Comparison of ENCODE assay signal across 30 cellular contexts in genomic region chr1:110474444-110474843, GRCh38. TPM values are rescaled to one million over a fixed set of nuclear protein-coding genes. Genes with fewer than 3 reads are reported as not detected.
"Had no signal": no experiment of that assay in that cellular context is flagged by ENCODE, and none has a peak within 500 bp of the region (broad histone marks: within the 10 kb centered on the region; RNA-seq: fewer than 3 reads in every experiment).

No MANE protein-coding gene starts in this region.

- H3K27me3 ChIP-seq: stomach, testis, thyroid gland, tibial nerve, transverse colon, upper lobe of left lung, upper lobe of right lung, uterus, vagina had no signal

- H3K4me1 ChIP-seq: thyroid gland, tibial artery, tibial nerve, uterus had no signal

- H3K4me3 ChIP-seq: stomach, suprapubic skin, testis, thoracic aorta, thyroid gland, tibial artery, tibial nerve, transverse colon, upper lobe of left lung, upper lobe of right lung, uterus, vagina had no signal

- H3K27ac ChIP-seq: stomach, suprapubic skin, testis, thoracic aorta, thyroid gland, tibial artery, tibial nerve, transverse colon, upper lobe of left lung, upper lobe of right lung, uterus, vagina had no signal

- H3K36me3 ChIP-seq: stomach, suprapubic skin, thoracic aorta, thyroid gland, tibial artery, tibial nerve, transverse colon, upper lobe of left lung, upper lobe of right lung, uterus, vagina had no signal

- H3K9me3 ChIP-seq: stomach, suprapubic skin, testis, thoracic aorta, thyroid gland, tibial artery, tibial nerve, transverse colon, upper lobe of left lung, upper lobe of right lung, uterus, vagina had no signal

- DNase-seq: stimulated activated CD4-positive, alpha-beta T cell treated with anti-CD3 and anti-CD28 coated beads, Interleukin-2, amount 100 ng/mL, for 48 hours; stimulated activated CD4-positive, alpha-beta T cell treated with anti-CD3 and anti-CD28 coated beads, Interleukin-4, amount 100 ng/mL, for 1 hour; stimulated activated CD4-positive, alpha-beta T cell treated with anti-CD3 and anti-CD28 coated beads, Interleukin-4, amount 100 ng/mL, for 24 hours; stimulated activated CD4-positive, alpha-beta T cell treated with anti-CD3 and anti-CD28 coated beads, Interleukin-4, amount 100 ng/mL, for 4 hours; stimulated activated CD8-positive, alpha-beta memory T cell treated with anti-CD3 and anti-CD28 coated beads, Interleukin-4, amount 100 ng/mL, for 48 hours; stimulated activated naive B cell treated with anti-CD40 and anti-IgM and Interleukin-4, amounts not matched to agents 10 μg/mL and 1 μg/mL and 100 μg/mL, for 72 hours; stimulated activated naive CD4-positive, alpha-beta T cell; stimulated activated naive CD4-positive, alpha-beta T cell treated with Interleukin-2 at 50 U/mL for 16 hours; stimulated activated naive CD8-positive, alpha-beta T cell treated with anti-CD3 and anti-CD28 coated beads, Interleukin-15, amount 100 ng/mL, for 72 hours; stimulated activated naive CD8-positive, alpha-beta T cell treated with anti-CD3 and anti-CD28 coated beads, Interleukin-15, Interleukin-2, amounts not matched to agents 100 U/mL and 50 U/mL, for 24 hours; stomach; substantia nigra; testis; thyroid gland; tibial artery; transverse colon; trophoblast cell; upper lobe of left lung; upper lobe of right lung; uterus had no signal

- ATAC-seq: stimulated activated effector memory CD8-positive, alpha-beta T cell treated with anti-CD3 and anti-CD28 coated beads, Interleukin-12 subunit alpha, Interleukin-12 subunit beta, amount 100 ng/mL, for 72 hours; stimulated activated memory B cell treated with anti-CD40 and anti-IgM and Interleukin-4, amounts not matched to agents 10 μg/mL and 1 μg/mL and 100 μg/mL, for 72 hours; stimulated activated naive B cell treated with anti-CD40 and anti-IgM and Interleukin-4, amounts not matched to agents 10 μg/mL and 1 μg/mL and 100 μg/mL, for 72 hours; stimulated activated naive CD8-positive, alpha-beta T cell treated with anti-CD3 and anti-CD28 coated beads, Interleukin-15, amount 100 ng/mL, for 72 hours; stimulated activated naive CD8-positive, alpha-beta T cell treated with anti-CD3 and anti-CD28 coated beads, Interleukin-15, Interleukin-2, amounts not matched to agents 100 U/mL and 50 U/mL, for 24 hours; upper lobe of right lung had no signal

RNA-seq across cellular contexts. Expression of gene PROK1, which starts 23.5 kb away (rescaled TPM):
- total RNA-seq: stomach, transverse colon, urinary bladder had no signal

RNA-seq across cellular contexts. Expression of gene KCNA10, which starts 44.5 kb away (rescaled TPM):
- total RNA-seq: subcutaneous adipose tissue, suprapubic skin, temporal lobe, thoracic aorta, thyroid gland, tibial nerve, transverse colon, upper lobe of left lung, upper lobe of right lung, ureter, urinary bladder, uterus, vagina had no signal
- polyA plus RNA-seq: urinary bladder had no signal
